Comparison of ENCODE assay signal across 1 cellular context in the genomic region with DNA sequence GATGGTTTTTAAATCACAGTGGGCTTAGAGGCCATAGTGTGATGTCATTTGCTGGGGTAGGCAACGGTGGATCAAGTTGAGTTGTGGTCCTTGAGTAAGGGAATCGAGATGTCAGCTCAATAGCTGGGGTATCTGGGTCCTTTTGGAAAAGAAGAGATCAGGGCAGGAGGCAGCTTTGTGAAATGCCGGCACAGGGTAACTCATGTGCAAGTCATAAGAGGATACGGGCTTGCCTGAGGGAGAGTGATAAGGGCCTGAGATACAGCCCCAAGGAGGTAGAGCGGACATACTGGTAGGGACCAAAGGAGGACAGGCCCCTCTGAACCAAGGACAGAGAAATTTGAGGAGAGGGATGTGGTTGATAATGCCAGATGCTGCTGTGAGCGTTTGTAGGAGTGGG.
TF ChIP-seq lines count a peak whose summit lies in the region.

No MANE protein-coding gene starts in this region.

TF ChIP-seq in SK-N-SH treated with all-trans-retinoic acid at 6 μM for 48 hours, 23 proteins besides CTCF, POLR2A, EP300 and RAD21 (continued from another document):
- TF ChIP-seq, protein P1, sequence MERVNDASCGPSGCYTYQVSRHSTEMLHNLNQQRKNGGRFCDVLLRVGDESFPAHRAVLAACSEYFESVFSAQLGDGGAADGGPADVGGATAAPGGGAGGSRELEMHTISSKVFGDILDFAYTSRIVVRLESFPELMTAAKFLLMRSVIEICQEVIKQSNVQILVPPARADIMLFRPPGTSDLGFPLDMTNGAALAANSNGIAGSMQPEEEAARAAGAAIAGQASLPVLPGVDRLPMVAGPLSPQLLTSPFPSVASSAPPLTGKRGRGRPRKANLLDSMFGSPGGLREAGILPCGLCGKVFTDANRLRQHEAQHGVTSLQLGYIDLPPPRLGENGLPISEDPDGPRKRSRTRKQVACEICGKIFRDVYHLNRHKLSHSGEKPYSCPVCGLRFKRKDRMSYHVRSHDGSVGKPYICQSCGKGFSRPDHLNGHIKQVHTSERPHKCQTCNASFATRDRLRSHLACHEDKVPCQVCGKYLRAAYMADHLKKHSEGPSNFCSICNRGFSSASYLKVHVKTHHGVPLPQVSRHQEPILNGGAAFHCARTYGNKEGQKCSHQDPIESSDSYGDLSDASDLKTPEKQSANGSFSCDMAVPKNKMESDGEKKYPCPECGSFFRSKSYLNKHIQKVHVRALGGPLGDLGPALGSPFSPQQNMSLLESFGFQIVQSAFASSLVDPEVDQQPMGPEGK (CRISPR knock-in tag; IDR thresholded peaks at IDR 0.05; ENCODE audit: borderline replicate concordance), result no peak
- TF ChIP-seq TOX (CRISPR knock-in tag; IDR thresholded peaks at IDR 0.05; ENCODE audit: borderline replicate concordance), result no peak
TF ChIP-seq in SK-N-SH treated with all-trans-retinoic acid at 6 μM for 48 hours: peak in this region for 0.
